12 cellular contexts compared by ENCODE assay signal in genomic region chr10:91200314-91201212, GRCh38. TPM values are rescaled to one million over a fixed set of nuclear protein-coding genes. Genes with fewer than 3 reads are reported as not detected.
DNase-seq lines count a peak whose midpoint lies in the region; ATAC-seq and TF ChIP-seq lines count a peak whose summit lies in the region.
"Had no signal": no experiment of that assay in that cellular context is flagged by ENCODE, and none has a peak within 500 bp of the region (broad histone marks: within the 10 kb centered on the region; RNA-seq: fewer than 3 reads in every experiment).

No MANE protein-coding gene starts in this region.

- H3K4me1 Mint-ChIP-seq in activated T-helper 1 cell treated with anti-CD3 and anti-CD28 coated beads, Interleukin-12 subunit alpha, Interleukin-12 subunit beta, Interleukin-2, Interleukin-4 antibody, amounts not matched to agents 30 ng/mL and 10 ng/mL and 1 ng/mL, durations not matched to agents 14 hours and 24 hours and 36 hours (ENCODE audit: low read depth) = peaks cover 80% of the 10 kb centered on the region
- H3K4me1 Mint-ChIP-seq in natural killer cell = peaks cover 53 to 55% of the 10 kb centered on the region in 2 donors

- peaks cover 6% of the 10 kb centered on the region for H3K9me3 Mint-ChIP-seq in activated T-helper 1 cell treated with anti-CD3 and anti-CD28 coated beads, Interleukin-12 subunit alpha, Interleukin-12 subunit beta, Interleukin-2, Interleukin-4 antibody, amounts not matched to agents 30 ng/mL and 10 ng/mL and 1 ng/mL, durations not matched to agents 14 hours and 24 hours and 36 hours
- H3K9me3 Mint-ChIP-seq in natural killer cell = no peaks in the 10 kb centered on the region
- H3K9me3 Mint-ChIP-seq: H9 had no signal

- H3K36me3 Mint-ChIP-seq in activated T-helper 1 cell treated with anti-CD3 and anti-CD28 coated beads, Interleukin-12 subunit alpha, Interleukin-12 subunit beta, Interleukin-2, Interleukin-4 antibody, amounts not matched to agents 30 ng/mL and 10 ng/mL and 1 ng/mL, durations not matched to agents 14 hours and 24 hours and 36 hours (ENCODE audit: low read depth) = peaks cover 18% of the 10 kb centered on the region
- no peaks in the 10 kb centered on the region for H3K36me3 Mint-ChIP-seq in natural killer cell

- H3K4me3 Mint-ChIP-seq in activated T-helper 1 cell treated with anti-CD3 and anti-CD28 coated beads, Interleukin-12 subunit alpha, Interleukin-12 subunit beta, Interleukin-2, Interleukin-4 antibody, amounts not matched to agents 30 ng/mL and 10 ng/mL and 1 ng/mL, durations not matched to agents 14 hours and 24 hours and 36 hours = peak overlapping the region; percentile 68
- peak overlapping the region; percentile 60 for H3K4me3 Mint-ChIP-seq in natural killer cell
- H3K4me3 Mint-ChIP-seq: H9 had no signal

- intact Hi-C loops in activated T-helper 1 cell treated with anti-CD3 and anti-CD28 coated beads, Interleukin-12 subunit alpha, Interleukin-12 subunit beta, Interleukin-2, Interleukin-4 antibody, amounts not matched to agents 30 ng/mL and 10 ng/mL and 1 ng/mL, durations not matched to agents 14 hours and 24 hours and 36 hours (cut with micrococcal nuclease) = loop anchor here (1.0 to 5.0 kb wide), 7 partner anchors 9 to 596 kb away; partner anchors contain the start of genes PCGF5 and RPP30
- intact Hi-C loops in natural killer cell (cut with micrococcal nuclease) = loop anchor here (2.0 kb wide), 1 partner anchor 20 kb away; the partner anchor contains the start of gene PCGF5

- TF ChIP-seq CTCF in natural killer cell (IDR thresholded peaks at IDR 0.05) = no peak

- ATAC-seq in HG02588 (IDR thresholded peaks at IDR 0.05; ENCODE audit: unreplicated experiment) (peak; percentile 2), natural killer cell (no peak)

- peak; percentile 13 to 62 for DNase-seq in NCI-H2081 (lab: John Stamatoyannopoulos, UW)
- no peak for DNase-seq in NCI-H2081 treated with DMSO at 0.1 percent for 48 hours (lab: John Stamatoyannopoulos, UW)
- no peak for DNase-seq in activated T-helper 1 cell treated with anti-CD3 and anti-CD28 coated beads, Interleukin-12 subunit alpha, Interleukin-12 subunit beta, Interleukin-2, Interleukin-4 antibody, amounts not matched to agents 30 ng/mL and 10 ng/mL and 1 ng/mL, durations not matched to agents 14 hours and 24 hours and 36 hours (ENCODE audit: low spot score)
- no peak for DNase-seq in natural killer cell
- DNase-seq in NCI-H2107 (lab: John Stamatoyannopoulos, UW) = no peak
- no peak for DNase-seq in NCI-H1105 treated with DMSO at 0.1 percent for 48 hours (lab: John Stamatoyannopoulos, UW)
- DNase-seq in RKO (ENCODE audit: low spot score) = no peak
- DNase-seq: 8988T, DMS79 treated with DMSO at 0.1 percent for 48 hours, H9, kidney glomerular epithelial cell had no signal

- H3K27ac Mint-ChIP-seq in activated T-helper 1 cell treated with anti-CD3 and anti-CD28 coated beads, Interleukin-12 subunit alpha, Interleukin-12 subunit beta, Interleukin-2, Interleukin-4 antibody, amounts not matched to agents 30 ng/mL and 10 ng/mL and 1 ng/mL, durations not matched to agents 14 hours and 24 hours and 36 hours = peak overlapping the region; percentile 92
- peak overlapping the region; percentile 86 for H3K27ac Mint-ChIP-seq in natural killer cell
- H3K27ac Mint-ChIP-seq: H9 had no signal

- no peaks in the 10 kb centered on the region for H3K27me3 Mint-ChIP-seq in activated T-helper 1 cell treated with anti-CD3 and anti-CD28 coated beads, Interleukin-12 subunit alpha, Interleukin-12 subunit beta, Interleukin-2, Interleukin-4 antibody, amounts not matched to agents 30 ng/mL and 10 ng/mL and 1 ng/mL, durations not matched to agents 14 hours and 24 hours and 36 hours (ENCODE audit: insufficient read depth)
- H3K27me3 Mint-ChIP-seq in natural killer cell (ENCODE audit: low read depth in 2 of 2) = no peaks in the 10 kb centered on the region

RNA-seq across cellular contexts. Expression of gene PCGF5, which starts 19.9 kb away (rescaled TPM):
- 51.7 TPM in 2 replicates for total RNA-seq in activated T-helper 1 cell treated with anti-CD3 and anti-CD28 coated beads, Interleukin-12 subunit alpha, Interleukin-12 subunit beta, Interleukin-2, Interleukin-4 antibody, amounts not matched to agents 30 ng/mL and 10 ng/mL and 1 ng/mL, durations not matched to agents 14 hours and 24 hours and 36 hours
- total RNA-seq in natural killer cell = 10 to 100 TPM; 52.5 to 60.2 (median 58.6) TPM

Comparison
In these comparisons a context has a peak if more than half of its experiments do, and no peak if none do; other contexts are left out.
1. DNase-seq: peak in NCI-H2081 (2 of 2); none in NCI-H2081 treated with DMSO at 0.1 percent for 48 hours (single experiment), activated T-helper 1 cell treated with anti-CD3 and anti-CD28 coated beads, Interleukin-12 subunit alpha, Interleukin-12 subunit beta, Interleukin-2, Interleukin-4 antibody, amounts not matched to agents 30 ng/mL and 10 ng/mL and 1 ng/mL, durations not matched to agents 14 hours and 24 hours and 36 hours (single experiment), natural killer cell (single experiment), NCI-H2107 (single experiment), NCI-H1105 treated with DMSO at 0.1 percent for 48 hours (single experiment) and RKO (single experiment).